1 cellular context compared by ENCODE assay signal in the genomic region with DNA sequence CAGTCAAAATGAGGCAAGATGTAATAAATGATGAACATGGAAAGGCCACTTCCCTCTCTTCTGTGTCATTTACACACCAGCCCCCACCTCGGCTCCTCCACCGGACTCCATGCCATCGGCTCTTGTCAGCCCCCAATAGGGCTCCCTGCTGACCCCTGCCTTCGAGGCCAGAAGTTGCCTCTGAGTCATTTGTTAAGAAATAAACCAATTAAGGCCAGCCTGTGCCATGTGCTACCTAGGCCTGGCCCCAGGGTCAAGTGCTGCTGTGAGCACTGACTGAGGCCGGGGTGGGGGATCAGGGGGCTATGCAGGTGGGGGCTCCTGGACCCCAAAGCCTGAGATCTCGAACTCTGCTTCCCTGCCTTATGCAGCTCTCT.
A peak's percentile ranks its signal among the peaks of the same experiment; 100 is the strongest.
TF ChIP-seq lines count a peak whose summit lies in the region.

No MANE protein-coding gene starts in this region.

TF ChIP-seq in HepG2, 621 proteins besides CTCF, POLR2A, EP300 and RAD21 (continued from another document and continues in another):
- TF ChIP-seq STAT6 (CRISPR knock-in tag; IDR thresholded peaks at IDR 0.05; ENCODE audit: borderline replicate concordance), result 0 out of 2 replicates have a peak, but pooled peaks have one; percentile 11
- TF ChIP-seq, protein P1, sequence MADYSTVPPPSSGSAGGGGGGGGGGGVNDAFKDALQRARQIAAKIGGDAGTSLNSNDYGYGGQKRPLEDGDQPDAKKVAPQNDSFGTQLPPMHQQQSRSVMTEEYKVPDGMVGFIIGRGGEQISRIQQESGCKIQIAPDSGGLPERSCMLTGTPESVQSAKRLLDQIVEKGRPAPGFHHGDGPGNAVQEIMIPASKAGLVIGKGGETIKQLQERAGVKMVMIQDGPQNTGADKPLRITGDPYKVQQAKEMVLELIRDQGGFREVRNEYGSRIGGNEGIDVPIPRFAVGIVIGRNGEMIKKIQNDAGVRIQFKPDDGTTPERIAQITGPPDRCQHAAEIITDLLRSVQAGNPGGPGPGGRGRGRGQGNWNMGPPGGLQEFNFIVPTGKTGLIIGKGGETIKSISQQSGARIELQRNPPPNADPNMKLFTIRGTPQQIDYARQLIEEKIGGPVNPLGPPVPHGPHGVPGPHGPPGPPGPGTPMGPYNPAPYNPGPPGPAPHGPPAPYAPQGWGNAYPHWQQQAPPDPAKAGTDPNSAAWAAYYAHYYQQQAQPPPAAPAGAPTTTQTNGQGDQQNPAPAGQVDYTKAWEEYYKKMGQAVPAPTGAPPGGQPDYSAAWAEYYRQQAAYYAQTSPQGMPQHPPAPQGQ (CRISPR knock-in tag; IDR thresholded peaks at IDR 0.05; ENCODE audit: borderline replicate concordance), result no peak
- no peak for TF ChIP-seq CEBPB (IDR thresholded peaks at IDR 0.05; ENCODE audit: borderline replicate concordance, low read depth, low read length)
- no peak for TF ChIP-seq ZNF577 (CRISPR knock-in tag; IDR thresholded peaks at IDR 0.05; ENCODE audit: borderline replicate concordance, low read depth)
- no peak for TF ChIP-seq KLF6 (CRISPR knock-in tag; IDR thresholded peaks at IDR 0.05)
- no peak for TF ChIP-seq ZNF143 (CRISPR knock-in tag; IDR thresholded peaks at IDR 0.05)
- TF ChIP-seq DR1 (CRISPR knock-in tag; IDR thresholded peaks at IDR 0.05), result no peak
- TF ChIP-seq, protein P2, sequence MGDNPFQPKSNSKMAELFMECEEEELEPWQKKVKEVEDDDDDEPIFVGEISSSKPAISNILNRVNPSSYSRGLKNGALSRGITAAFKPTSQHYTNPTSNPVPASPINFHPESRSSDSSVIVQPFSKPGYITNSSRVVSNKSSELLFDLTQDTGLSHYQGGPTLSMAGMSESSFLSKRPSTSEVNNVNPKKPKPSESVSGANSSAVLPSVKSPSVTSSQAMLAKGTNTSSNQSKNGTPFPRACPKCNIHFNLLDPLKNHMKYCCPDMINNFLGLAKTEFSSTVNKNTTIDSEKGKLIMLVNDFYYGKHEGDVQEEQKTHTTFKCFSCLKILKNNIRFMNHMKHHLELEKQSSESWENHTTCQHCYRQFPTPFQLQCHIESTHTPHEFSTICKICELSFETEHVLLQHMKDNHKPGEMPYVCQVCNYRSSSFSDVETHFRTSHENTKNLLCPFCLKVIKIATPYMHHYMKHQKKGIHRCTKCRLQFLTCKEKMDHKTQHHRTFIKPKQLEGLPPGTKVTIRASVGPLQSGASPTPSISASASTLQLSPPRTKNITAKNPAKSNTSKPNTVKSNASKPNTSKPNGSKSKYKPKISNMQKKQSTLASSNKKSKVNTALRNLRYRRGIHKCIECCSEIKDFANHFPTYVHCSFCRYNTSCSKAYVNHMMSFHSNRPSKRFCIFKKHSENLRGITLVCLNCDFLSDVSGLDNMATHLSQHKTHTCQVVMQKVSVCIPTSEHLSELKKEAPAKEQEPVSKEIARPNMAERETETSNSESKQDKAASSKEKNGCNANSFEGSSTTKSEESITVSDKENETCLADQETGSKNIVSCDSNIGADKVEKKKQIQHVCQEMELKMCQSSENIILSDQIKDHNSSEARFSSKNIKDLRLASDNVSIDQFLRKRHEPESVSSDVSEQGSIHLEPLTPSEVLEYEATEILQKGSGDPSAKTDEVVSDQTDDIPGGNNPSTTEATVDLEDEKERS (CRISPR knock-in tag; IDR thresholded peaks at IDR 0.05), result no peak
- no peak for TF ChIP-seq THAP7 (CRISPR knock-in tag; IDR thresholded peaks at IDR 0.05)
- TF ChIP-seq, protein P3, sequence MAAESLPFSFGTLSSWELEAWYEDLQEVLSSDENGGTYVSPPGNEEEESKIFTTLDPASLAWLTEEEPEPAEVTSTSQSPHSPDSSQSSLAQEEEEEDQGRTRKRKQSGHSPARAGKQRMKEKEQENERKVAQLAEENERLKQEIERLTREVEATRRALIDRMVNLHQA (CRISPR knock-in tag; IDR thresholded peaks at IDR 0.05), result no peak
- TF ChIP-seq HCFC1 (IDR thresholded peaks at IDR 0.05; ENCODE audit: low read depth, low read length), result no peak
- TF ChIP-seq FOSL2 (CRISPR knock-in tag; IDR thresholded peaks at IDR 0.05), result peak; percentile 73
- TF ChIP-seq MEIS2 (CRISPR knock-in tag; IDR thresholded peaks at IDR 0.05), result 0 out of 2 replicates have a peak, but pooled peaks have one; percentile 11
- no peak; the same call in 1 of the 2 replicates for TF ChIP-seq ZNF34 (CRISPR knock-in tag; IDR thresholded peaks at IDR 0.05; ENCODE audit: borderline replicate concordance)
- no peak for TF ChIP-seq XBP1 (CRISPR knock-in tag; IDR thresholded peaks at IDR 0.05)
- TF ChIP-seq ZNF256 (CRISPR knock-in tag; conservative IDR thresholded peaks at IDR 0.05), result no peak
- no peak for TF ChIP-seq SATB2 (CRISPR knock-in tag; IDR thresholded peaks at IDR 0.05)
- TF ChIP-seq ZNF234 (CRISPR knock-in tag; conservative IDR thresholded peaks at IDR 0.05), result no peak
- 0 out of 2 replicates have a peak, but pooled peaks have one; percentile 39 for TF ChIP-seq TARDBP (CRISPR knock-in tag; IDR thresholded peaks at IDR 0.05)
- no peak for TF ChIP-seq ARNT2 (CRISPR knock-in tag; IDR thresholded peaks at IDR 0.05; ENCODE audit: low read depth)
- TF ChIP-seq MLXIP (CRISPR knock-in tag; IDR thresholded peaks at IDR 0.05; ENCODE audit: borderline replicate concordance), result no peak
- TF ChIP-seq, protein P4, sequence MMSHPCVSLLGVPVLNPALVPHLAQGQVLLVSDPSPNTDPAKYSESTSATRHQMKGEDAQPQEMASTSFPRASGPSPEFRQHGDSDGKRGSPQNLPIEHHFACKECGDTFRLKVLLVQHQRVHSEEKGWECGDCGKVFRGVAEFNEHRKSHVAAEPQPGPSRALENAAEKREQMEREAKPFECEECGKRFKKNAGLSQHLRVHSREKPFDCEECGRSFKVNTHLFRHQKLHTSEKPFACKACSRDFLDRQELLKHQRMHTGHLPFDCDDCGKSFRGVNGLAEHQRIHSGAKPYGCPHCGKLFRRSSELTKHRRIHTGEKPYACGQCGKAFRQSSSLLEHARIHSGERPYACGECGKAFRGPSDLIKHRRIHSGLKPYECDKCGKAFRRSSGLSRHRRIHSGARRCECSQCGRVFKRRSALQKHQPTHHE (CRISPR knock-in tag; IDR thresholded peaks at IDR 0.05; ENCODE audit: borderline replicate concordance), result 0 out of 2 replicates have a peak, but pooled peaks have one; percentile 14
- TF ChIP-seq, protein P5, sequence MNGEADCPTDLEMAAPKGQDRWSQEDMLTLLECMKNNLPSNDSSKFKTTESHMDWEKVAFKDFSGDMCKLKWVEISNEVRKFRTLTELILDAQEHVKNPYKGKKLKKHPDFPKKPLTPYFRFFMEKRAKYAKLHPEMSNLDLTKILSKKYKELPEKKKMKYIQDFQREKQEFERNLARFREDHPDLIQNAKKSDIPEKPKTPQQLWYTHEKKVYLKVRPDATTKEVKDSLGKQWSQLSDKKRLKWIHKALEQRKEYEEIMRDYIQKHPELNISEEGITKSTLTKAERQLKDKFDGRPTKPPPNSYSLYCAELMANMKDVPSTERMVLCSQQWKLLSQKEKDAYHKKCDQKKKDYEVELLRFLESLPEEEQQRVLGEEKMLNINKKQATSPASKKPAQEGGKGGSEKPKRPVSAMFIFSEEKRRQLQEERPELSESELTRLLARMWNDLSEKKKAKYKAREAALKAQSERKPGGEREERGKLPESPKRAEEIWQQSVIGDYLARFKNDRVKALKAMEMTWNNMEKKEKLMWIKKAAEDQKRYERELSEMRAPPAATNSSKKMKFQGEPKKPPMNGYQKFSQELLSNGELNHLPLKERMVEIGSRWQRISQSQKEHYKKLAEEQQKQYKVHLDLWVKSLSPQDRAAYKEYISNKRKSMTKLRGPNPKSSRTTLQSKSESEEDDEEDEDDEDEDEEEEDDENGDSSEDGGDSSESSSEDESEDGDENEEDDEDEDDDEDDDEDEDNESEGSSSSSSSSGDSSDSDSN (CRISPR knock-in tag; IDR thresholded peaks at IDR 0.05), result no peak
- TF ChIP-seq KAT8 (CRISPR knock-in tag; IDR thresholded peaks at IDR 0.05), result peak; percentile 11; the same call in 1 of the 2 replicates
- TF ChIP-seq, protein P6, sequence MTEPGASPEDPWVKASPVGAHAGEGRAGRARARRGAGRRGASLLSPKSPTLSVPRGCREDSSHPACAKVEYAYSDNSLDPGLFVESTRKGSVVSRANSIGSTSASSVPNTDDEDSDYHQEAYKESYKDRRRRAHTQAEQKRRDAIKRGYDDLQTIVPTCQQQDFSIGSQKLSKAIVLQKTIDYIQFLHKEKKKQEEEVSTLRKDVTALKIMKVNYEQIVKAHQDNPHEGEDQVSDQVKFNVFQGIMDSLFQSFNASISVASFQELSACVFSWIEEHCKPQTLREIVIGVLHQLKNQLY (CRISPR knock-in tag; IDR thresholded peaks at IDR 0.05), result no peak
- TF ChIP-seq CSRNP1 (CRISPR knock-in tag; IDR thresholded peaks at IDR 0.05), result peak; percentile 48; the same call in 1 of the 2 replicates
- no peak for TF ChIP-seq ZBTB8A (CRISPR knock-in tag; IDR thresholded peaks at IDR 0.05; ENCODE audit: borderline replicate concordance, low read depth)
- TF ChIP-seq GATA4 (IDR thresholded peaks at IDR 0.05; ENCODE audit: borderline replicate concordance, low read depth), result no peak
- TF ChIP-seq, protein P7, sequence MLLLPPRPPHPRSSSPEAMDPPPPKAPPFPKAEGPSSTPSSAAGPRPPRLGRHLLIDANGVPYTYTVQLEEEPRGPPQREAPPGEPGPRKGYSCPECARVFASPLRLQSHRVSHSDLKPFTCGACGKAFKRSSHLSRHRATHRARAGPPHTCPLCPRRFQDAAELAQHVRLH (CRISPR knock-in tag; IDR thresholded peaks at IDR 0.05; ENCODE audit: borderline replicate concordance, low read depth), result no peak
- TF ChIP-seq IRX3 (CRISPR knock-in tag; IDR thresholded peaks at IDR 0.05; ENCODE audit: borderline replicate concordance, low read depth), result no peak
- no peak for TF ChIP-seq MTF1 (CRISPR knock-in tag; IDR thresholded peaks at IDR 0.05)
- TF ChIP-seq SMAD3 (CRISPR knock-in tag; IDR thresholded peaks at IDR 0.05), result no peak
- TF ChIP-seq DZIP1 (CRISPR knock-in tag; IDR thresholded peaks at IDR 0.05), result no peak
- no peak for TF ChIP-seq ZNF674 (CRISPR knock-in tag; IDR thresholded peaks at IDR 0.05; ENCODE audit: low read depth)
